ENCODE assay signal across 17 cellular contexts in genomic region chr12:109147954-109148353, GRCh38. TPM values are rescaled to one million over a fixed set of nuclear protein-coding genes. Genes with fewer than 3 reads are reported as not detected.
DNase-seq lines count a peak whose midpoint lies in the region; ATAC-seq and TF ChIP-seq lines count a peak whose summit lies in the region.
"Had no signal": no experiment of that assay in that cellular context is flagged by ENCODE, and none has a peak within 500 bp of the region (broad histone marks: within the 10 kb centered on the region; RNA-seq: fewer than 3 reads in every experiment).

No MANE protein-coding gene starts in this region.

- intact Hi-C loops in breast epithelium (cut with DNase I; ENCODE audit: low total_unique reads) (no loop called here), left ventricle myocardium superior (cut with micrococcal nuclease) (no loop called here)

- DNase-seq in AG08395 (ENCODE audit: low spot score) (peak; percentile 48), breast epithelium (ENCODE audit: low spot score in 2 of 2) (peak in 1 of 2 donors; percentile 30), left ventricle myocardium superior (no peak), retinal pigment epithelial cell (ENCODE audit: low read depth) (peak; percentile 91), NCI-H187 (lab: John Stamatoyannopoulos, UW) (no peak), AML-193 (lab: John Stamatoyannopoulos, UW) (no peak)
- DNase-seq: activated CD4-positive, CD25-positive, alpha-beta regulatory T cell; DMS 273 treated with DMSO at 0.1 percent for 48 hours; endodermal cell; KBM-7; NCI-H1694 treated with DMSO at 0.1 percent for 48 hours; NCI-H748 treated with DMSO at 0.1 percent for 48 hours; retina; SK-N-SH had no signal

- peak overlapping the region; percentile 65 to 83 for H3K27ac ChIP-seq in breast epithelium
- H3K27ac ChIP-seq: A549 had no signal

- no peaks in the 10 kb centered on the region for H3K9me3 ChIP-seq in breast epithelium
- H3K9me3 ChIP-seq: A549, SK-N-SH had no signal

- TF ChIP-seq CTCF in breast epithelium (IDR thresholded peaks at IDR 0.05), result no peak
- no peak for TF ChIP-seq CTCF in retinal pigment epithelial cell (conservative IDR thresholded peaks at IDR 0.05; ENCODE audit: low read depth, low read length)

- no peaks in the 10 kb centered on the region for H3K27me3 ChIP-seq in breast epithelium

- peak; percentile 85 for ATAC-seq in left ventricle myocardium superior
- no peak for ATAC-seq in GM19023 (IDR thresholded peaks at IDR 0.05; ENCODE audit: unreplicated experiment)
- ATAC-seq in HG03571 (IDR thresholded peaks at IDR 0.05; ENCODE audit: unreplicated experiment), result no peak
- ATAC-seq: A549 had no signal

- no peaks in the 10 kb centered on the region for H3K36me3 ChIP-seq in breast epithelium

- H3K4me3 ChIP-seq in breast epithelium, result no peak overlapping the region
- H3K4me3 ChIP-seq in retinal pigment epithelial cell (ENCODE audit: low read length), result no peak overlapping the region
- H3K4me3 ChIP-seq: A549 had no signal

- H3K4me1 ChIP-seq in breast epithelium, result no peaks in the 10 kb centered on the region
- H3K4me1 ChIP-seq: A549 had no signal

- no peak for TF ChIP-seq POLR2A in breast epithelium (IDR thresholded peaks at IDR 0.05)

RNA-seq across cellular contexts. Expression of gene ACACB, which starts 31.6 kb away (rescaled TPM):
- total RNA-seq in breast epithelium (100 to 1,000 TPM; 223 to 957 (median 301) TPM), left ventricle myocardium superior (177 TPM)

RNA-seq across cellular contexts. Expression of gene UNG, which starts 50.6 kb away (rescaled TPM):
- 10 to 100 TPM; 23.2 to 28.7 (median 23.9) TPM for total RNA-seq in breast epithelium
- 25.9 TPM for total RNA-seq in left ventricle myocardium superior

RNA-seq across cellular contexts. Expression of gene ALKBH2, which starts 54.7 kb away (rescaled TPM):
- total RNA-seq in breast epithelium, result 10 to 100 TPM; 18.9 to 27.2 (median 18.9) TPM
- 6.6 TPM for total RNA-seq in left ventricle myocardium superior

Comparison
In these comparisons a context has a peak if more than half of its experiments do, and no peak if none do; other contexts are left out.
1. DNase-seq: peak in AG08395 (single experiment) and retinal pigment epithelial cell (single experiment); none in left ventricle myocardium superior (single experiment), NCI-H187 (0 of 2) and AML-193 (0 of 2).